In genomic region chr13:111112196-111112595, GRCh38 we compare ENCODE assay signal across 25 cellular contexts.
"Had no signal": no experiment of that assay in that cellular context is flagged by ENCODE, and none has a peak within 500 bp of the region (broad histone marks: within the 10 kb centered on the region; RNA-seq: fewer than 3 reads in every experiment).

No MANE protein-coding gene starts in this region.

- H3K27ac ChIP-seq: heart right ventricle, hepatocyte, left ventricle myocardium inferior, neural progenitor cell, neutrophil, parathyroid adenoma, right atrium auricular region, skin epidermis, tibial nerve, upper lobe of left lung had no signal

- DNase-seq: heart right ventricle; islet precursor cell; left ventricle myocardium inferior; mesendoderm; naive B cell; natural killer cell; nephron progenitor cell; occipital lobe; stimulated activated CD4-positive, alpha-beta T cell treated with anti-CD3 and anti-CD28 coated beads, Interleukin-12 subunit alpha, Interleukin-12 subunit beta, amount 100 ng/mL, for 4 hours; stimulated activated CD4-positive, alpha-beta T cell treated with anti-CD3 and anti-CD28 coated beads, Interleukin-15, amount 100 ng/mL, for 24 hours; stimulated activated CD4-positive, alpha-beta T cell treated with anti-CD3 and anti-CD28 coated beads, Interleukin-2, amount 100 ng/mL, for 24 hours; stimulated activated CD4-positive, alpha-beta T cell treated with anti-CD3 and anti-CD28 coated beads, Interleukin-4, amount 100 ng/mL, for 1 hour; stimulated activated naive CD4-positive, alpha-beta T cell; substantia nigra; upper lobe of left lung had no signal

- H3K27me3 ChIP-seq: right atrium auricular region had no signal

- H3K4me1 ChIP-seq: parathyroid adenoma had no signal

- H3K9me3 ChIP-seq: left ventricle myocardium inferior, neutrophil, upper lobe of left lung had no signal

- H3K9ac ChIP-seq: neural progenitor cell, parathyroid adenoma had no signal

- H3K4me3 ChIP-seq: heart right ventricle, hepatocyte, left ventricle myocardium inferior, lung, neural progenitor cell, right atrium auricular region, skin epidermis, tibial nerve, upper lobe of left lung had no signal

- ATAC-seq: heart right ventricle; natural killer cell; sciatic nerve; stimulated activated effector memory CD8-positive, alpha-beta T cell treated with anti-CD3 and anti-CD28 coated beads, Interleukin-12 subunit alpha, Interleukin-12 subunit beta, amount 100 ng/mL, for 72 hours had no signal

- H3K36me3 ChIP-seq: heart right ventricle, left ventricle myocardium inferior, neural progenitor cell, neutrophil, right atrium auricular region, tibial nerve, upper lobe of left lung had no signal

- H2AFZ ChIP-seq: hepatocyte, neural progenitor cell, parathyroid adenoma had no signal

- H3K4me2 ChIP-seq: hepatocyte, neural progenitor cell had no signal

- H3K79me2 ChIP-seq: hepatocyte, parathyroid adenoma had no signal
